In the genomic region with DNA sequence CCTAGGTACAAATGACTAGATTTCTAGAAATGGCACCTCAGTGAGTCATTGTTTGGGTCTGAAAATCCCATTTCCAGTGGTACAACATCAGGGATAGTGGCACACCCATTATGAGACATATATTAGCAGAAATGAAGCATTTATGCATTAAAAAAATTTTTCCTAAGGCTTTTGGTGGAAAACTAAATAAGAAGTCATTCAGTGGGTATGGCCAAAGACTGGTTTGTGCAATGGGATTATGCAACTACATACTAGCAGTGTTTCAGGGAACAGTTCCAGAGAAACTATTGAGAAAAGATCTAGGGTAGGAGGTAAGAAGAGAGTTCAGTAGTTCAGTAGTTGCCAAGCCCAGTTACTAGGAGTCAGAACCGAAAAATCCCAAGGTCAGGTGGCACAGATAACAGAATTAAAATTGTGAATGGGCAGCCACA, we compare ENCODE assay signal across 1 cellular context.
TF ChIP-seq lines count a peak whose summit lies in the region.

No MANE protein-coding gene starts in this region.

TF ChIP-seq in GM23338, 12 proteins besides CTCF, POLR2A, EP300 and RAD21 (continued from another document):
- TF ChIP-seq CREB1 (CRISPR knock-in tag; IDR thresholded peaks at IDR 0.05; ENCODE audit: low read depth) (no peak), POLR2AphosphoS5 (IDR thresholded peaks at IDR 0.05; ENCODE audit: low read depth) (no peak), EZH2phosphoT487 (IDR thresholded peaks at IDR 0.05; ENCODE audit: unreplicated experiment) (no peak), STAT1 (IDR thresholded peaks at IDR 0.05; ENCODE audit: unreplicated experiment) (no peak), EZH2 (IDR thresholded peaks at IDR 0.05; ENCODE audit: low read depth, unreplicated experiment) (no peak), ZNF331 (CRISPR knock-in tag; IDR thresholded peaks at IDR 0.05; ENCODE audit: low read depth) (no peak), ZNF114 (CRISPR knock-in tag; IDR thresholded peaks at IDR 0.05) (no peak)
- TF ChIP-seq, protein P1, sequence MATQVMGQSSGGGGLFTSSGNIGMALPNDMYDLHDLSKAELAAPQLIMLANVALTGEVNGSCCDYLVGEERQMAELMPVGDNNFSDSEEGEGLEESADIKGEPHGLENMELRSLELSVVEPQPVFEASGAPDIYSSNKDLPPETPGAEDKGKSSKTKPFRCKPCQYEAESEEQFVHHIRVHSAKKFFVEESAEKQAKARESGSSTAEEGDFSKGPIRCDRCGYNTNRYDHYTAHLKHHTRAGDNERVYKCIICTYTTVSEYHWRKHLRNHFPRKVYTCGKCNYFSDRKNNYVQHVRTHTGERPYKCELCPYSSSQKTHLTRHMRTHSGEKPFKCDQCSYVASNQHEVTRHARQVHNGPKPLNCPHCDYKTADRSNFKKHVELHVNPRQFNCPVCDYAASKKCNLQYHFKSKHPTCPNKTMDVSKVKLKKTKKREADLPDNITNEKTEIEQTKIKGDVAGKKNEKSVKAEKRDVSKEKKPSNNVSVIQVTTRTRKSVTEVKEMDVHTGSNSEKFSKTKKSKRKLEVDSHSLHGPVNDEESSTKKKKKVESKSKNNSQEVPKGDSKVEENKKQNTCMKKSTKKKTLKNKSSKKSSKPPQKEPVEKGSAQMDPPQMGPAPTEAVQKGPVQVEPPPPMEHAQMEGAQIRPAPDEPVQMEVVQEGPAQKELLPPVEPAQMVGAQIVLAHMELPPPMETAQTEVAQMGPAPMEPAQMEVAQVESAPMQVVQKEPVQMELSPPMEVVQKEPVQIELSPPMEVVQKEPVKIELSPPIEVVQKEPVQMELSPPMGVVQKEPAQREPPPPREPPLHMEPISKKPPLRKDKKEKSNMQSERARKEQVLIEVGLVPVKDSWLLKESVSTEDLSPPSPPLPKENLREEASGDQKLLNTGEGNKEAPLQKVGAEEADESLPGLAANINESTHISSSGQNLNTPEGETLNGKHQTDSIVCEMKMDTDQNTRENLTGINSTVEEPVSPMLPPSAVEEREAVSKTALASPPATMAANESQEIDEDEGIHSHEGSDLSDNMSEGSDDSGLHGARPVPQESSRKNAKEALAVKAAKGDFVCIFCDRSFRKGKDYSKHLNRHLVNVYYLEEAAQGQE (IDR thresholded peaks at IDR 0.05; ENCODE audit: unreplicated experiment): no peak
- TF ChIP-seq, protein P2, sequence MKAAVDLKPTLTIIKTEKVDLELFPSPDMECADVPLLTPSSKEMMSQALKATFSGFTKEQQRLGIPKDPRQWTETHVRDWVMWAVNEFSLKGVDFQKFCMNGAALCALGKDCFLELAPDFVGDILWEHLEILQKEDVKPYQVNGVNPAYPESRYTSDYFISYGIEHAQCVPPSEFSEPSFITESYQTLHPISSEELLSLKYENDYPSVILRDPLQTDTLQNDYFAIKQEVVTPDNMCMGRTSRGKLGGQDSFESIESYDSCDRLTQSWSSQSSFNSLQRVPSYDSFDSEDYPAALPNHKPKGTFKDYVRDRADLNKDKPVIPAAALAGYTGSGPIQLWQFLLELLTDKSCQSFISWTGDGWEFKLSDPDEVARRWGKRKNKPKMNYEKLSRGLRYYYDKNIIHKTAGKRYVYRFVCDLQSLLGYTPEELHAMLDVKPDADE (IDR thresholded peaks at IDR 0.05): no peak
